ENCODE assay signal across 8 cellular contexts in the genomic region with DNA sequence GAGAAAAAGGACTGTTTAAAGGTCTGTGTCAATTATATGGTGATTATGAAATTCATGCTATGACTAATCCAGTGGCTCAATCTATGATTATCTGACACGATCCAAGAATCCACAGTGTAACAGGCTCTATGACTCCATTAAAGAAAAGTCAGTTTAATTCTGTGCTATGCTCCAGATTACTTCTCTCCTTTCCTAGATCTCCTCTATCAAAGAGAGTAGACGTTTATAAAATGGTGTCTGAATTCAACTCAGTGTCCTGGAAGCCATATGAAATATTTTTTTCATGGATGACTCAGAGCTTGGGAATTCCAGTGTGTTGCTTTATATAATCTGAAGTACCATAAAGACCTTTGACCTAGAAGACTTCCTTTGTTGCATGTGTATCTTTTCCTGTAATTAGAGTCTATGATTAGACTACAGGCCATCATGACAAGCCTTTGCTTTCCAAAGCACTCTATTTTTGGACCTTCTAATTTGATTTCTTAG. TPM values are rescaled to one million over a fixed set of nuclear protein-coding genes. Genes with fewer than 3 reads are reported as not detected.
DNase-seq lines count a peak whose midpoint lies in the region; FAIRE-seq and TF ChIP-seq lines count a peak whose summit lies in the region.
"Had no signal": no experiment of that assay in that cellular context is flagged by ENCODE, and none has a peak within 500 bp of the region (broad histone marks: within the 10 kb centered on the region; RNA-seq: fewer than 3 reads in every experiment).

No MANE protein-coding gene starts in this region.

- no peaks in the 10 kb centered on the region for H3K27me3 ChIP-seq in small intestine (ENCODE audit: control insufficient read depth in 2 of 2, insufficient read depth in 2 of 2, low read length in 2 of 2)

- peaks cover 0 to 6% of the 10 kb centered on the region in 2 donors for H3K4me1 ChIP-seq in small intestine (ENCODE audit: control insufficient read depth in 2 of 2, insufficient read depth in 1 of 2, low read depth in 1 of 2, low read length in 1 of 2)

- no peaks in the 10 kb centered on the region for H3K36me3 ChIP-seq in small intestine (ENCODE audit: control insufficient read depth in 2 of 2, insufficient read depth in 2 of 2, low read length in 2 of 2)

- no peaks in the 10 kb centered on the region for H3K9me3 ChIP-seq in small intestine (ENCODE audit: control insufficient read depth, low read depth)

- H3K27ac ChIP-seq in RWPE1 (peak overlapping the region; percentile 89), small intestine (ENCODE audit: low read depth in 1 of 2, low read length in 1 of 2) (peak overlapping the region; percentile 68 to 84)

- peak; percentile 23 for FAIRE-seq in small intestine (lab: Jason Lieb, UNC)

- 13 to 18% (median 17%) methylated on average over 2 of the region's 2 CpGs for WGBS in small intestine, 3 donors

- no peak overlapping the region for H3K4me3 ChIP-seq in small intestine (ENCODE audit: low read depth in 1 of 2, low read length in 2 of 2)

- CTCF ChIA-PET in RWPE1 (lab: Yijun Ruan, JAX), result interaction anchor here (0.6 to 0.8 kb wide), 3 partner anchors 12 to 73 kb away, joined by 3 to 5 read pairs (median 3); no protein-coding TSS in a partner anchor

- TF ChIP-seq CTCF in RWPE1 (conservative IDR thresholded peaks at IDR 0.05; ENCODE audit: low read depth), result no peak

- DNase-seq in HCEC 1CT, result peak; percentile 88
- peak; percentile 77 for DNase-seq in RWPE1 (ENCODE audit: low spot score)
- peak; percentile 81 for DNase-seq in foreskin melanocyte
- peak; percentile 93 for DNase-seq in small intestine
- no peak for DNase-seq in cerebellar nuclear complex (lab: John Stamatoyannopoulos, UW)
- no peak for DNase-seq in NAMALWA (ENCODE audit: low spot score)
- no peak for DNase-seq in GM19238 (ENCODE audit: insufficient read length, low spot score)
- DNase-seq: nephron progenitor cell had no signal

- POLR2A ChIA-PET in RWPE1 (lab: Yijun Ruan, JAX; ENCODE audit: low non-redundant PET), result no interaction called here

RNA-seq across cellular contexts. Expression of a gene that starts 27.0 kb away (rescaled TPM):
- polyA plus RNA-seq in small intestine, result 10 to 100 TPM in 1 of 3 donors, 1 to 10 TPM in 2; 7.7 to 11.1 (median 7.8) TPM

Comparison
In these comparisons a context has a peak if more than half of its experiments do, and no peak if none do; other contexts are left out.
1. DNase-seq: peak in HCEC 1CT (single experiment), RWPE1 (single experiment), foreskin melanocyte (single experiment) and small intestine (single experiment); none in cerebellar nuclear complex (0 of 2), NAMALWA (single experiment) and GM19238 (single experiment).